29 cellular contexts compared by ENCODE assay signal in genomic region chrX:69987691-69988090, GRCh38.
DNase-seq lines count a peak whose midpoint lies in the region; ATAC-seq and TF ChIP-seq lines count a peak whose summit lies in the region.
"Had no signal": no experiment of that assay in that cellular context is flagged by ENCODE, and none has a peak within 500 bp of the region (broad histone marks: within the 10 kb centered on the region; RNA-seq: fewer than 3 reads in every experiment).

No MANE protein-coding gene starts in this region.

- TF ChIP-seq EP300 in esophagus muscularis mucosa (IDR thresholded peaks at IDR 0.05) = no peak

- H3K9me3 Mint-ChIP-seq in neural progenitor cell = peaks cover 5% of the 10 kb centered on the region
- H3K9me3 Mint-ChIP-seq: activated CD4-positive, alpha-beta memory T cell treated with anti-CD3 and anti-CD28 coated beads for 36 hours; CD4-positive, CD25-positive, alpha-beta regulatory T cell had no signal

- H3K4me1 Mint-ChIP-seq in neural progenitor cell = no peaks in the 10 kb centered on the region
- H3K4me1 Mint-ChIP-seq: CD4-positive, CD25-positive, alpha-beta regulatory T cell; naive B cell had no signal

- H3K27me3 ChIP-seq in left ventricle myocardium inferior (ENCODE audit: low read depth) = no peaks in the 10 kb centered on the region
- H3K27me3 ChIP-seq in esophagus muscularis mucosa = no peaks in the 10 kb centered on the region
- no peaks in the 10 kb centered on the region for H3K27me3 ChIP-seq in aorta (ENCODE audit: control insufficient read depth in 1 of 2, insufficient read depth in 2 of 2, low read length in 1 of 2)
- H3K27me3 ChIP-seq in neural progenitor cell = no peaks in the 10 kb centered on the region
- H3K27me3 ChIP-seq: left lung, neutrophil, sigmoid colon, tibial artery had no signal

- H3K4me3 ChIP-seq in left ventricle myocardium inferior = no peak overlapping the region
- no peak overlapping the region for H3K4me3 ChIP-seq in esophagus muscularis mucosa
- H3K4me3 ChIP-seq in aorta (ENCODE audit: low read length in 2 of 2) = no peak overlapping the region
- no peak overlapping the region for H3K4me3 ChIP-seq in neural progenitor cell
- H3K4me3 ChIP-seq: A549, GM12878, left lung, sigmoid colon, tibial artery had no signal

- no peaks in the 10 kb centered on the region for H3F3A ChIP-seq in neural progenitor cell (ENCODE audit: low read depth)

- no peak for DNase-seq in left cardiac atrium
- DNase-seq in left ventricle myocardium inferior = no peak
- DNase-seq in NCI-H524 treated with DMSO at 0.1 percent for 48 hours (lab: John Stamatoyannopoulos, UW) = peak; percentile 97
- no peak for DNase-seq in esophagus muscularis mucosa (ENCODE audit: extremely low spot score)
- no peak for DNase-seq in aorta
- DNase-seq in omental fat pad (ENCODE audit: low spot score) = no peak
- DNase-seq in neural progenitor cell (ENCODE audit: low spot score) = no peak
- DNase-seq: activated CD4-positive, alpha-beta memory T cell treated with anti-CD3 and anti-CD28 coated beads for 36 hours; activated CD4-positive, CD25-positive, alpha-beta regulatory T cell treated with anti-CD3 and anti-CD28 coated beads, Interleukin-2, amount 50 U/mL, for 72 hours; activated CD8-positive, alpha-beta memory T cell treated with anti-CD3 and anti-CD28 coated beads, Interleukin-2, amount 50 U/mL, for 48 hours; activated naive CD4-positive, alpha-beta T cell treated with anti-CD3 and anti-CD28 coated beads for 36 hours; CD4-positive, CD25-positive, alpha-beta regulatory T cell; EL; GOT3; left lung; midbrain; naive B cell; NCI-H1048; NCI-H1930; NCI-H345; sigmoid colon; stimulated activated CD4-positive, alpha-beta T cell treated with anti-CD3 and anti-CD28 coated beads, Interleukin-4, amount 100 ng/mL, for 24 hours; tibial artery had no signal

- no peaks in the 10 kb centered on the region for H3K27me3 Mint-ChIP-seq in neural progenitor cell (ENCODE audit: insufficient read depth, low read depth)
- H3K27me3 Mint-ChIP-seq: activated CD4-positive, alpha-beta memory T cell treated with anti-CD3 and anti-CD28 coated beads for 36 hours; CD4-positive, CD25-positive, alpha-beta regulatory T cell had no signal

- H3K36me3 Mint-ChIP-seq in neural progenitor cell = no peaks in the 10 kb centered on the region
- H3K36me3 Mint-ChIP-seq: activated CD4-positive, alpha-beta memory T cell treated with anti-CD3 and anti-CD28 coated beads for 36 hours; CD4-positive, CD25-positive, alpha-beta regulatory T cell; naive B cell had no signal

- H3K27ac ChIP-seq in left ventricle myocardium inferior (replicated peaks) = no peak overlapping the region
- peak overlapping the region in 3 of 4 donors; percentile 7 to 28 (median 25) for H3K27ac ChIP-seq in esophagus muscularis mucosa (replicated peaks in 1 of 4)
- no peak overlapping the region for H3K27ac ChIP-seq in aorta (ENCODE audit: low read depth in 1 of 2, low read length in 2 of 2)
- H3K27ac ChIP-seq in neural progenitor cell = no peak overlapping the region
- H3K27ac ChIP-seq: A549, left lung, neutrophil, sigmoid colon, tibial artery had no signal

- no peak overlapping the region for H3K9ac ChIP-seq in neural progenitor cell

- H4K20me1 ChIP-seq in neural progenitor cell (ENCODE audit: low read depth) = no peaks in the 10 kb centered on the region

- H3K27ac Mint-ChIP-seq in neural progenitor cell = no peak overlapping the region
- H3K27ac Mint-ChIP-seq: activated CD4-positive, alpha-beta memory T cell treated with anti-CD3 and anti-CD28 coated beads for 36 hours; activated naive CD4-positive, alpha-beta T cell treated with anti-CD3 and anti-CD28 coated beads for 36 hours; activated T-helper 1 cell treated with anti-CD3 and anti-CD28 coated beads, Interleukin-12 subunit alpha, Interleukin-12 subunit beta, Interleukin-2, Interleukin-4 antibody, amounts not matched to agents 30 ng/mL and 10 ng/mL and 1 ng/mL, durations not matched to agents 14 hours and 24 hours and 36 hours; CD4-positive, CD25-positive, alpha-beta regulatory T cell; naive B cell had no signal

- no peaks in the 10 kb centered on the region for H3K36me3 ChIP-seq in left ventricle myocardium inferior
- no peaks in the 10 kb centered on the region for H3K36me3 ChIP-seq in esophagus muscularis mucosa
- no peaks in the 10 kb centered on the region for H3K36me3 ChIP-seq in aorta (ENCODE audit: control insufficient read depth in 1 of 2, insufficient read depth in 2 of 2, low read length in 1 of 2)
- no peaks in the 10 kb centered on the region for H3K36me3 ChIP-seq in neural progenitor cell
- H3K36me3 ChIP-seq: left lung, neutrophil, sigmoid colon, tibial artery had no signal

- 54% methylated on average over 2 of the region's 2 CpGs for WGBS in esophagus muscularis mucosa
- 61 to 77% methylated on average over 2 of the region's 2 CpGs for WGBS in aorta, 2 donors

- H3K4me1 ChIP-seq in left ventricle myocardium inferior (no peaks in the 10 kb centered on the region), esophagus muscularis mucosa (peaks cover 0 to 36% (median 6%) of the 10 kb centered on the region in 4 donors), aorta (ENCODE audit: control insufficient read depth in 1 of 2, insufficient read depth in 2 of 2, low read length in 2 of 2) (no peaks in the 10 kb centered on the region), neural progenitor cell (no peaks in the 10 kb centered on the region)
- H3K4me1 ChIP-seq: A549, left lung, sigmoid colon, tibial artery had no signal

- no peak overlapping the region for H3K4me2 ChIP-seq in neural progenitor cell
- H3K4me2 ChIP-seq: A549 had no signal

- intact Hi-C loops in left cardiac atrium (cut with DNase I) = no loop called here
- intact Hi-C loops in left ventricle myocardium inferior (cut with micrococcal nuclease) = no loop called here
- intact Hi-C loops in esophagus muscularis mucosa (cut with DNase I) = no loop called here
- intact Hi-C loops in aorta (cut with DNase I) = no loop called here

- H3K79me2 ChIP-seq in neural progenitor cell (ENCODE audit: low read depth) = no peaks in the 10 kb centered on the region

- no peak for TF ChIP-seq POLR2A in esophagus muscularis mucosa (IDR thresholded peaks at IDR 0.05; ENCODE audit: low read depth)

- ATAC-seq in left cardiac atrium = peak; percentile 86 to 89
- peak; percentile 36 for ATAC-seq in aorta (ENCODE audit: low FRiP score)
- ATAC-seq in GM18498 (IDR thresholded peaks at IDR 0.05; ENCODE audit: unreplicated experiment) = no peak
- no peak for ATAC-seq in omental fat pad (ENCODE audit: low FRiP score)
- ATAC-seq: A549, GM12878, left lung, SK-N-SH treated with all-trans-retinoic acid at 6 μM for 48 hours had no signal

- TF ChIP-seq CTCF in left ventricle myocardium inferior (IDR thresholded peaks at IDR 0.05; ENCODE audit: borderline replicate concordance) = no peak
- no peak for TF ChIP-seq CTCF in esophagus muscularis mucosa (IDR thresholded peaks at IDR 0.05)
- no peak for TF ChIP-seq CTCF in omental fat pad (IDR thresholded peaks at IDR 0.05)
- no peak for TF ChIP-seq CTCF in neural progenitor cell (IDR thresholded peaks at IDR 0.05)

- H3K9me3 ChIP-seq in left ventricle myocardium inferior (replicated peaks) (no peaks in the 10 kb centered on the region), esophagus muscularis mucosa (no peaks in the 10 kb centered on the region), aorta (ENCODE audit: control insufficient read depth, low read length) (no peaks in the 10 kb centered on the region), neural progenitor cell (ENCODE audit: low read depth) (no peaks in the 10 kb centered on the region)
- H3K9me3 ChIP-seq: A549, left lung, neutrophil, sigmoid colon, tibial artery had no signal

- H3K4me3 Mint-ChIP-seq in neural progenitor cell = no peak overlapping the region
- H3K4me3 Mint-ChIP-seq: activated CD4-positive, alpha-beta memory T cell treated with anti-CD3 and anti-CD28 coated beads for 36 hours; activated naive CD4-positive, alpha-beta T cell treated with anti-CD3 and anti-CD28 coated beads for 36 hours; activated T-helper 1 cell treated with anti-CD3 and anti-CD28 coated beads, Interleukin-12 subunit alpha, Interleukin-12 subunit beta, Interleukin-2, Interleukin-4 antibody, amounts not matched to agents 30 ng/mL and 10 ng/mL and 1 ng/mL, durations not matched to agents 14 hours and 24 hours and 36 hours; CD4-positive, CD25-positive, alpha-beta regulatory T cell; naive B cell had no signal

- H2AFZ ChIP-seq in neural progenitor cell (replicated peaks) = no peak overlapping the region

Comparison
In these comparisons a context has a peak if more than half of its experiments do, and no peak if none do; other contexts are left out.
1. ATAC-seq: peak in left cardiac atrium (2 of 2) and aorta (single experiment); none in GM18498 (single experiment) and omental fat pad (single experiment).
2. H3K27ac ChIP-seq: peak in esophagus muscularis mucosa (3 of 4); none in left ventricle myocardium inferior (single experiment), aorta (0 of 2) and neural progenitor cell (single experiment).